ENCODE assay signal across 8 cellular contexts in the genomic region with DNA sequence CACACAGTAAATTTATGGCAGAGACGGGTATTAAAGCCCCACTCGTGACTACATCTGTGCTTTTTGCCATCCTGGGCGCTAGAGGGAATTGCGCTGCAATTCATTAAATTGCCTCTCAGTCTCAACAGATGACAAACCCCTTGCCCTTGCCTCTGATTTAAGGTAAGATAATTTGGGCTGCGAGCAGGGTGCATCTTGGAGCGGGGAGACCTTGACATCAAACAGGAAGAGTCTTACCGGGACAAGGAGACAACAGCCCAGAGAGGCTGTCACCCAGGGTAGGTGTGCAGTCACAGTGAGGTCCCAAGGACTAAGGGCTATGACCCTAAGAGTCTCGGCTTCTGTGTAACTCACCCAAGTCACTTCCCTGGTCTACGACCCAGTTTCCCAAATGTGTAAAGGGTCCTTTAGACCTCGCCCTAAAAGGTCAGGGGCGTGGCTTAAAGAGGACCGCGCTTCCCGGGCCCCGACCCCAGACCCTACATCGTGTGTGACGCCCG. TPM values are rescaled to one million over a fixed set of nuclear protein-coding genes. Genes with fewer than 3 reads are reported as not detected.
DNase-seq lines count a peak whose midpoint lies in the region; ATAC-seq lines count a peak whose summit lies in the region.

No MANE protein-coding gene starts in this region.

- no peaks in the 10 kb centered on the region for H3K9me3 Mint-ChIP-seq in central memory CD8-positive, alpha-beta T cell

- peak overlapping the region; percentile 99 for H3K27ac Mint-ChIP-seq in central memory CD8-positive, alpha-beta T cell (ENCODE audit: low read depth)

- H3K36me3 Mint-ChIP-seq in central memory CD8-positive, alpha-beta T cell (ENCODE audit: insufficient read depth), result peaks cover 20% of the 10 kb centered on the region

- H3K27me3 Mint-ChIP-seq in central memory CD8-positive, alpha-beta T cell, result no peaks in the 10 kb centered on the region

- DNase-seq in EL (peak; percentile 47), NCI-H69 (lab: John Stamatoyannopoulos, UW) (peak; percentile 59), lung microvascular endothelial cell (ENCODE audit: low read depth in 2 of 2) (peak; percentile 9 to 17), NCI-H82 treated with DMSO at 0.1 percent for 48 hours (lab: John Stamatoyannopoulos, UW; ENCODE audit: unreplicated experiment) (no peak), HuH-7 (ENCODE audit: low spot score) (no peak), kidney glomerular epithelial cell (lab: John Stamatoyannopoulos, UW) (no peak)
- DNase-seq in central memory CD8-positive, alpha-beta T cell (ENCODE audit: low spot score in 2 of 2), result no peak

- H3K4me3 Mint-ChIP-seq in central memory CD8-positive, alpha-beta T cell, result peak overlapping the region; percentile 94

- peaks cover 18% of the 10 kb centered on the region for H3K4me1 Mint-ChIP-seq in central memory CD8-positive, alpha-beta T cell

- peak; percentile 3 for ATAC-seq in GM21576 (IDR thresholded peaks at IDR 0.05; ENCODE audit: unreplicated experiment)
- ATAC-seq in central memory CD8-positive, alpha-beta T cell (replicated peaks; ENCODE audit: extremely low read depth, poor library complexity, severe bottlenecking), result peak; percentile 35

RNA-seq across cellular contexts. Expression of a gene that starts 0.4 kb away (rescaled TPM):
- total RNA-seq in lung microvascular endothelial cell, result 18.1 and 27.2 TPM in 2 replicates

RNA-seq across cellular contexts. Expression of a gene that starts 42.0 kb away (rescaled TPM):
- total RNA-seq in lung microvascular endothelial cell, result 7.0 and 8.1 TPM in 2 replicates

Comparison
In these comparisons a context has a peak if more than half of its experiments do, and no peak if none do; other contexts are left out.
1. DNase-seq: peak in EL (single experiment), NCI-H69 (single experiment) and lung microvascular endothelial cell (2 of 2); none in central memory CD8-positive, alpha-beta T cell (0 of 2), NCI-H82 treated with DMSO at 0.1 percent for 48 hours (single experiment), HuH-7 (single experiment) and kidney glomerular epithelial cell (single experiment).